In genomic region chr21:26717146-26717739, GRCh38 we compare ENCODE assay signal across 9 cellular contexts.
DNase-seq lines count a peak whose midpoint lies in the region; ATAC-seq and TF ChIP-seq lines count a peak whose summit lies in the region.
"Had no signal": no experiment of that assay in that cellular context is flagged by ENCODE, and none has a peak within 500 bp of the region (broad histone marks: within the 10 kb centered on the region; RNA-seq: fewer than 3 reads in every experiment).

No MANE protein-coding gene starts in this region.

- H3K4me3 ChIP-seq in dorsolateral prefrontal cortex = no peak overlapping the region
- H3K4me3 ChIP-seq: BLaER1 had no signal

- peak; percentile 59 to 93 (median 80) for TF ChIP-seq CTCF in dorsolateral prefrontal cortex (IDR thresholded peaks at IDR 0.05 in 54 of 56, conservative IDR thresholded peaks at IDR 0.05 in 2 of 56; ENCODE audit: low read depth in 1 of 56, partially characterized antibody in 56 of 56)

- H3K27ac ChIP-seq in dorsolateral prefrontal cortex = no peak overlapping the region
- H3K27ac ChIP-seq: BLaER1 had no signal

- ATAC-seq in HG02571 (IDR thresholded peaks at IDR 0.05; ENCODE audit: unreplicated experiment) = no peak

- intact Hi-C loops in dorsolateral prefrontal cortex (cut with DNase I) = loop anchor here (5.0 to 10.0 kb wide), 6 partner anchors 545 to 1112 kb away; partner anchors contain the start of genes APP (in 2 of the 2) and MRPL39 (in 2 of the 2)

- DNase-seq in DMS79 treated with DMSO at 0.1 percent for 48 hours (lab: John Stamatoyannopoulos, UW) (peak; percentile 33), DMS79 (lab: John Stamatoyannopoulos, UW) (no peak), NCI-H748 treated with DMSO at 0.1 percent for 48 hours (lab: John Stamatoyannopoulos, UW) (peak; percentile 13), dorsolateral prefrontal cortex (no peak), retina (peak; percentile 36), NCI-H2029 treated with DMSO at 0.1 percent for 48 hours (lab: John Stamatoyannopoulos, UW) (no peak), NCI-H1930 (lab: John Stamatoyannopoulos, UW) (no peak)

- no peaks in the 10 kb centered on the region for H3K27me3 ChIP-seq in dorsolateral prefrontal cortex
- H3K27me3 ChIP-seq: BLaER1 had no signal

Comparison
In these comparisons a context has a peak if more than half of its experiments do, and no peak if none do; other contexts are left out.
1. DNase-seq: peak in DMS79 treated with DMSO at 0.1 percent for 48 hours (single experiment), NCI-H748 treated with DMSO at 0.1 percent for 48 hours (single experiment) and retina (single experiment); none in DMS79 (single experiment), dorsolateral prefrontal cortex (0 of 10), NCI-H2029 treated with DMSO at 0.1 percent for 48 hours (single experiment) and NCI-H1930 (0 of 2).